Comparison of ENCODE assay signal across 30 cellular contexts in genomic region chr20:61997891-61998290, GRCh38.
"Had no signal": no experiment of that assay in that cellular context is flagged by ENCODE, and none has a peak within 500 bp of the region (broad histone marks: within the 10 kb centered on the region; RNA-seq: fewer than 3 reads in every experiment).

No MANE protein-coding gene starts in this region.

- H3K27me3 Mint-ChIP-seq: naive thymus-derived CD8-positive, alpha-beta T cell; natural killer cell treated with Interleukin-12 subunit alpha and Interleukin-12 subunit beta and Interleukin-15 and Interleukin-18, amount 100 ng/mL, for 72 hours; stimulated activated memory B cell treated with anti-CD40 and anti-IgM and Interleukin-4, amounts not matched to agents 10 μg/mL and 1 μg/mL and 100 μg/mL, for 72 hours; stimulated activated naive CD8-positive, alpha-beta T cell treated with anti-CD3 and anti-CD28 coated beads, Interleukin-15, amount 100 ng/mL, for 72 hours had no signal

- H3K4me3 ChIP-seq: pancreas, psoas muscle, skin epidermis, smooth muscle cell, spleen, suprapubic skin, testis, tibial nerve, upper lobe of left lung, vagina had no signal

- H3K4me3 Mint-ChIP-seq: naive thymus-derived CD8-positive, alpha-beta T cell; natural killer cell treated with Interleukin-12 subunit alpha and Interleukin-12 subunit beta and Interleukin-15 and Interleukin-18, amount 100 ng/mL, for 72 hours; nephron progenitor cell; neural crest cell; stimulated activated memory B cell treated with anti-CD40 and anti-IgM and Interleukin-4, amounts not matched to agents 10 μg/mL and 1 μg/mL and 100 μg/mL, for 72 hours; stimulated activated naive CD8-positive, alpha-beta T cell treated with anti-CD3 and anti-CD28 coated beads, Interleukin-15, amount 100 ng/mL, for 72 hours had no signal

- ATAC-seq: naive thymus-derived CD8-positive, alpha-beta T cell; pancreas; psoas muscle; right cardiac atrium; sciatic nerve; stimulated activated naive CD8-positive, alpha-beta T cell treated with anti-CD3 and anti-CD28 coated beads, Interleukin-15, amount 100 ng/mL, for 72 hours; stimulated activated naive CD8-positive, alpha-beta T cell treated with anti-CD3 and anti-CD28 coated beads, Interleukin-15, Interleukin-2, amounts not matched to agents 100 U/mL and 50 U/mL, for 24 hours had no signal

- H3K9me3 Mint-ChIP-seq: natural killer cell treated with Interleukin-12 subunit alpha and Interleukin-12 subunit beta and Interleukin-15 and Interleukin-18, amount 100 ng/mL, for 72 hours; neural crest cell; stimulated activated memory B cell treated with anti-CD40 and anti-IgM and Interleukin-4, amounts not matched to agents 10 μg/mL and 1 μg/mL and 100 μg/mL, for 72 hours had no signal

- FAIRE-seq: pancreas, urothelium cell line had no signal

- H3K9me3 ChIP-seq: neutrophil, pancreas, psoas muscle, suprapubic skin, testis, upper lobe of left lung, vagina had no signal

- H3K4me1 ChIP-seq: pancreas, psoas muscle, spleen, suprapubic skin, testis, tibial nerve, upper lobe of left lung, vagina had no signal

- H3K27me3 ChIP-seq: neutrophil, pancreas, spleen, suprapubic skin, testis, tibial nerve, upper lobe of left lung, vagina had no signal

- H3K27ac ChIP-seq: neutrophil, pancreas, psoas muscle, skin epidermis, spleen, suprapubic skin, testis, tibial nerve, upper lobe of left lung, vagina had no signal

- DNase-seq: naive thymus-derived CD8-positive, alpha-beta T cell; nephron progenitor cell; nucleus accumbens; pancreas; spleen; stimulated activated CD4-positive, alpha-beta T cell treated with anti-CD3 and anti-CD28 coated beads, Interleukin-12 subunit alpha, Interleukin-12 subunit beta, amount 100 ng/mL, for 4 hours; stimulated activated CD4-positive, alpha-beta T cell treated with anti-CD3 and anti-CD28 coated beads, Interleukin-1b, Interleukin-23, amount 100 ng/mL, for 48 hours; stimulated activated CD4-positive, alpha-beta T cell treated with anti-CD3 and anti-CD28 coated beads, Interleukin-4, amount 100 ng/mL, for 1 hour; stimulated activated CD4-positive, alpha-beta T cell treated with anti-CD3 and anti-CD28 coated beads, Interleukin-4, amount 100 ng/mL, for 4 hours; stimulated activated CD8-positive, alpha-beta memory T cell treated with anti-CD3 and anti-CD28 coated beads, Interleukin-4, amount 100 ng/mL, for 48 hours; stimulated activated naive CD4-positive, alpha-beta T cell; stimulated activated naive CD8-positive, alpha-beta T cell treated with anti-CD3 and anti-CD28 coated beads, Interleukin-15, amount 100 ng/mL, for 72 hours; stimulated activated naive CD8-positive, alpha-beta T cell treated with anti-CD3 and anti-CD28 coated beads, Interleukin-15, Interleukin-2, amounts not matched to agents 100 U/mL and 50 U/mL, for 24 hours; substantia nigra; testis; trophoblast cell; upper lobe of left lung had no signal

- H3K4me1 Mint-ChIP-seq: nephron progenitor cell; neural crest cell; stimulated activated naive CD8-positive, alpha-beta T cell treated with anti-CD3 and anti-CD28 coated beads, Interleukin-15, amount 100 ng/mL, for 72 hours had no signal

- H3K4me2 ChIP-seq: smooth muscle cell had no signal

- H3K27ac Mint-ChIP-seq: naive thymus-derived CD8-positive, alpha-beta T cell; natural killer cell treated with Interleukin-12 subunit alpha and Interleukin-12 subunit beta and Interleukin-15 and Interleukin-18, amount 100 ng/mL, for 72 hours; nephron progenitor cell; stimulated activated memory B cell treated with anti-CD40 and anti-IgM and Interleukin-4, amounts not matched to agents 10 μg/mL and 1 μg/mL and 100 μg/mL, for 72 hours; stimulated activated naive CD8-positive, alpha-beta T cell treated with anti-CD3 and anti-CD28 coated beads, Interleukin-15, amount 100 ng/mL, for 72 hours had no signal
